12 cellular contexts compared by ENCODE assay signal in genomic region chr5:177412603-177413233, GRCh38. TPM values are rescaled to one million over a fixed set of nuclear protein-coding genes. Genes with fewer than 3 reads are reported as not detected.
DNase-seq lines count a peak whose midpoint lies in the region; ATAC-seq and TF ChIP-seq lines count a peak whose summit lies in the region.
"Had no signal": no experiment of that assay in that cellular context is flagged by ENCODE, and none has a peak within 500 bp of the region (broad histone marks: within the 10 kb centered on the region; RNA-seq: fewer than 3 reads in every experiment).

No MANE protein-coding gene starts in this region.

- H3K4me2 ChIP-seq in KMS-11 (peak overlapping the region; percentile 86), trophoblast cell (ENCODE audit: low read length) (no peak overlapping the region), GM23338 (no peak overlapping the region)

- no peaks in the 10 kb centered on the region for H3K4me1 Mint-ChIP-seq in GM23338

- no CpG with 5 or more reads among the region's 8 CpGs for WGBS in trophoblast cell (ENCODE audit: extremely low coverage, insufficient coverage, insufficient read length)

- peaks cover 7% of the 10 kb centered on the region; the same call in 1 of the 2 replicates for H3K9me2 ChIP-seq in GM23338 (ENCODE audit: insufficient read depth)

- no peaks in the 10 kb centered on the region for H3K79me1 ChIP-seq in trophoblast cell (ENCODE audit: low read length)

- H3K27me3 Mint-ChIP-seq in GM23338 (ENCODE audit: insufficient read depth, low read depth, poor library complexity) = peaks cover 18% of the 10 kb centered on the region

- no peaks in the 10 kb centered on the region for H4K20me1 ChIP-seq in KMS-11 (ENCODE audit: insufficient read depth)
- no peaks in the 10 kb centered on the region for H4K20me1 ChIP-seq in GM23338 (replicated peaks; ENCODE audit: insufficient read depth)

- no peak overlapping the region for H4K12ac ChIP-seq in trophoblast cell (ENCODE audit: low read depth, low read length)

- H3K4me3 ChIP-seq in KMS-11 (IDR thresholded peaks at IDR 0.05; ENCODE audit: insufficient read depth, low read depth, low read length) (no peak overlapping the region), trophoblast cell (ENCODE audit: low read depth, low read length) (no peak overlapping the region), GM23338 (no peak overlapping the region)

- no peaks in the 10 kb centered on the region for H3K27me3 ChIP-seq in KMS-11 (ENCODE audit: insufficient read depth, low read depth)
- no peaks in the 10 kb centered on the region for H3K27me3 ChIP-seq in trophoblast cell (ENCODE audit: insufficient read depth, low read length)
- 0 out of 2 replicates have a peak, but pooled peaks cover 12% of the 10 kb centered on the region for H3K27me3 ChIP-seq in GM23338 (ENCODE audit: insufficient read depth)

- no peaks in the 10 kb centered on the region for H3K9me3 Mint-ChIP-seq in GM23338

- H2AK5ac ChIP-seq in trophoblast cell (ENCODE audit: low read length) = no peak overlapping the region

- TF ChIP-seq CTCF in KMS-11 (conservative IDR thresholded peaks at IDR 0.05; ENCODE audit: low read depth, low read length) (no peak), GM23338 (conservative IDR thresholded peaks at IDR 0.05; ENCODE audit: low read depth in 2 of 2) (no peak)

- H3K36me3 ChIP-seq in KMS-11 (ENCODE audit: insufficient read depth) (no peaks in the 10 kb centered on the region), trophoblast cell (ENCODE audit: control insufficient read depth in 1 of 2, insufficient read depth in 2 of 2, low read length in 2 of 2) (no peaks in the 10 kb centered on the region), GM23338 (ENCODE audit: insufficient read depth) (no peaks in the 10 kb centered on the region)

- H3K4me3 Mint-ChIP-seq in GM23338 = no peak overlapping the region

- H3K4me1 ChIP-seq in KMS-11 (ENCODE audit: low read depth, poor library complexity, severe bottlenecking) (peaks cover 36% of the 10 kb centered on the region), trophoblast cell (ENCODE audit: control insufficient read depth in 1 of 2, insufficient read depth in 2 of 2, low read length in 2 of 2) (no peaks in the 10 kb centered on the region), GM23338 (ENCODE audit: insufficient read depth) (no peaks in the 10 kb centered on the region)

- no peak overlapping the region for H4K91ac ChIP-seq in trophoblast cell (ENCODE audit: low read depth, low read length)

- no peak overlapping the region for H2BK120ac ChIP-seq in trophoblast cell (ENCODE audit: insufficient read depth, low read length, poor library complexity)

- H3K36me3 Mint-ChIP-seq in GM23338 (ENCODE audit: low read depth) = no peaks in the 10 kb centered on the region

- no peak overlapping the region for H3K18ac ChIP-seq in trophoblast cell (ENCODE audit: low read length)

- H3K4ac ChIP-seq in trophoblast cell (ENCODE audit: low read depth, low read length) = no peak overlapping the region

- no peak overlapping the region for H2BK12ac ChIP-seq in trophoblast cell (ENCODE audit: low read length)

- no peak overlapping the region for H4K8ac ChIP-seq in trophoblast cell (ENCODE audit: low read depth, low read length)

- ATAC-seq in GM21717 (IDR thresholded peaks at IDR 0.05; ENCODE audit: unreplicated experiment) (peak; percentile 67), GM23338 (no peak)
- ATAC-seq: esophagus mucosa had no signal

- H3K9ac ChIP-seq in KMS-11 = peak overlapping the region; percentile 67
- no peak overlapping the region for H3K9ac ChIP-seq in trophoblast cell (ENCODE audit: low read length)

- no peaks in the 10 kb centered on the region for H3K79me2 ChIP-seq in KMS-11 (ENCODE audit: insufficient read depth, low read depth)
- no peaks in the 10 kb centered on the region for H3K79me2 ChIP-seq in trophoblast cell (ENCODE audit: control insufficient read depth, insufficient read depth, low read length, poor library complexity)
- no peaks in the 10 kb centered on the region for H3K79me2 ChIP-seq in GM23338 (replicated peaks; ENCODE audit: insufficient read depth)

- H2BK5ac ChIP-seq in trophoblast cell (ENCODE audit: low read depth, low read length, poor library complexity) = no peak overlapping the region

- H3K27ac Mint-ChIP-seq in GM23338 = no peak overlapping the region

- no peak overlapping the region for H3K14ac ChIP-seq in trophoblast cell (ENCODE audit: low read length)

- DNase-seq in activated CD4-positive, alpha-beta T cell treated with anti-CD3 and anti-CD28 coated beads for 48 hours = peak; percentile 40
- DNase-seq in activated CD4-positive, alpha-beta T cell treated with anti-CD3 and anti-CD28 coated beads for 1 hour = no peak
- no peak for DNase-seq in trophoblast cell
- DNase-seq in EL = no peak
- no peak for DNase-seq in NCI-H2107 treated with DMSO at 0.1 percent for 48 hours (lab: John Stamatoyannopoulos, UW; ENCODE audit: unreplicated experiment)
- DNase-seq in GM23338 (ENCODE audit: low spot score) = no peak
- DNase-seq: NCI-H1694 treated with DMSO at 0.1 percent for 48 hours had no signal

- H3K27ac ChIP-seq in KMS-11 (peak overlapping the region; percentile 95), trophoblast cell (ENCODE audit: low read depth, low read length) (no peak overlapping the region), GM23338 (ENCODE audit: low read depth) (no peak overlapping the region)

- peak overlapping the region; percentile 25; the same call in 1 of the 2 replicates for H2AFZ ChIP-seq in KMS-11 (ENCODE audit: low read depth)
- no peak overlapping the region for H2AFZ ChIP-seq in trophoblast cell (ENCODE audit: insufficient read depth, low read length, poor library complexity)
- H2AFZ ChIP-seq in GM23338 = no peak overlapping the region

- peak overlapping the region; percentile 68 for H3K23ac ChIP-seq in trophoblast cell (ENCODE audit: low read length)

- H3K9me3 ChIP-seq in trophoblast cell (ENCODE audit: insufficient read depth, low read depth, low read length) = peaks cover 1% of the 10 kb centered on the region

- no peaks in the 10 kb centered on the region for H3F3A ChIP-seq in GM23338 (replicated peaks; ENCODE audit: low read depth)

TF ChIP-seq in GM23338, 12 proteins besides CTCF, POLR2A, EP300 and RAD21 (continues in another document):
- TF ChIP-seq, protein P1, sequence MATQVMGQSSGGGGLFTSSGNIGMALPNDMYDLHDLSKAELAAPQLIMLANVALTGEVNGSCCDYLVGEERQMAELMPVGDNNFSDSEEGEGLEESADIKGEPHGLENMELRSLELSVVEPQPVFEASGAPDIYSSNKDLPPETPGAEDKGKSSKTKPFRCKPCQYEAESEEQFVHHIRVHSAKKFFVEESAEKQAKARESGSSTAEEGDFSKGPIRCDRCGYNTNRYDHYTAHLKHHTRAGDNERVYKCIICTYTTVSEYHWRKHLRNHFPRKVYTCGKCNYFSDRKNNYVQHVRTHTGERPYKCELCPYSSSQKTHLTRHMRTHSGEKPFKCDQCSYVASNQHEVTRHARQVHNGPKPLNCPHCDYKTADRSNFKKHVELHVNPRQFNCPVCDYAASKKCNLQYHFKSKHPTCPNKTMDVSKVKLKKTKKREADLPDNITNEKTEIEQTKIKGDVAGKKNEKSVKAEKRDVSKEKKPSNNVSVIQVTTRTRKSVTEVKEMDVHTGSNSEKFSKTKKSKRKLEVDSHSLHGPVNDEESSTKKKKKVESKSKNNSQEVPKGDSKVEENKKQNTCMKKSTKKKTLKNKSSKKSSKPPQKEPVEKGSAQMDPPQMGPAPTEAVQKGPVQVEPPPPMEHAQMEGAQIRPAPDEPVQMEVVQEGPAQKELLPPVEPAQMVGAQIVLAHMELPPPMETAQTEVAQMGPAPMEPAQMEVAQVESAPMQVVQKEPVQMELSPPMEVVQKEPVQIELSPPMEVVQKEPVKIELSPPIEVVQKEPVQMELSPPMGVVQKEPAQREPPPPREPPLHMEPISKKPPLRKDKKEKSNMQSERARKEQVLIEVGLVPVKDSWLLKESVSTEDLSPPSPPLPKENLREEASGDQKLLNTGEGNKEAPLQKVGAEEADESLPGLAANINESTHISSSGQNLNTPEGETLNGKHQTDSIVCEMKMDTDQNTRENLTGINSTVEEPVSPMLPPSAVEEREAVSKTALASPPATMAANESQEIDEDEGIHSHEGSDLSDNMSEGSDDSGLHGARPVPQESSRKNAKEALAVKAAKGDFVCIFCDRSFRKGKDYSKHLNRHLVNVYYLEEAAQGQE (IDR thresholded peaks at IDR 0.05; ENCODE audit: unreplicated experiment) = no peak
- TF ChIP-seq ZNF331 (CRISPR knock-in tag; IDR thresholded peaks at IDR 0.05; ENCODE audit: low read depth) = no peak
- no peak for TF ChIP-seq EZH2phosphoT487 (IDR thresholded peaks at IDR 0.05; ENCODE audit: unreplicated experiment)
- TF ChIP-seq, protein P2, sequence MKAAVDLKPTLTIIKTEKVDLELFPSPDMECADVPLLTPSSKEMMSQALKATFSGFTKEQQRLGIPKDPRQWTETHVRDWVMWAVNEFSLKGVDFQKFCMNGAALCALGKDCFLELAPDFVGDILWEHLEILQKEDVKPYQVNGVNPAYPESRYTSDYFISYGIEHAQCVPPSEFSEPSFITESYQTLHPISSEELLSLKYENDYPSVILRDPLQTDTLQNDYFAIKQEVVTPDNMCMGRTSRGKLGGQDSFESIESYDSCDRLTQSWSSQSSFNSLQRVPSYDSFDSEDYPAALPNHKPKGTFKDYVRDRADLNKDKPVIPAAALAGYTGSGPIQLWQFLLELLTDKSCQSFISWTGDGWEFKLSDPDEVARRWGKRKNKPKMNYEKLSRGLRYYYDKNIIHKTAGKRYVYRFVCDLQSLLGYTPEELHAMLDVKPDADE (IDR thresholded peaks at IDR 0.05) = no peak
- TF ChIP-seq JUNB (IDR thresholded peaks at IDR 0.05; ENCODE audit: unreplicated experiment) = no peak
- no peak for TF ChIP-seq POLR2AphosphoS5 (IDR thresholded peaks at IDR 0.05; ENCODE audit: low read depth)
- TF ChIP-seq NANOG (IDR thresholded peaks at IDR 0.05; ENCODE audit: borderline replicate concordance) = no peak
- TF ChIP-seq STAT1 (IDR thresholded peaks at IDR 0.05; ENCODE audit: unreplicated experiment) = no peak

RNA-seq across cellular contexts. Expression of gene F12, which starts 3.4 kb away (rescaled TPM):
- polyA plus RNA-seq in trophoblast cell (2013) = 0.47 and 0.49 TPM in 2 replicates
- total RNA-seq in GM23338 (2014; rRNA removed; shearing (Covaris generic)) = 2.6 and 2.9 TPM in 2 replicates
- 8.0 and 8.1 TPM in 2 replicates for polyA plus RNA-seq in GM23338 (2016; fragmentation: Nextera tagmentation; extraction: Ambion mirVana)
- total RNA-seq: A673 had no signal

RNA-seq across cellular contexts. Expression of gene PFN3, which starts 12.3 kb away (rescaled TPM):
- polyA plus RNA-seq in trophoblast cell (2013) = not detected in 2 replicates
- total RNA-seq in GM23338 (2014; rRNA removed; shearing (Covaris generic)) = 1.9 TPM in 1 of 2 replicates, not detected in the other
- 2.0 and 3.1 TPM in 2 replicates for polyA plus RNA-seq in GM23338 (2016; fragmentation: Nextera tagmentation; extraction: Ambion mirVana)
- total RNA-seq: A673, esophagus mucosa, mononuclear cell had no signal

RNA-seq across cellular contexts. Expression of gene GRK6, which starts 13.8 kb away (rescaled TPM):
- polyA plus RNA-seq in trophoblast cell (2013) = 15.2 and 16.0 TPM in 2 replicates
- 37.2 and 56.8 TPM in 2 replicates for total RNA-seq in GM23338 (2014; rRNA removed; shearing (Covaris generic))
- polyA plus RNA-seq in GM23338 (2016; fragmentation: Nextera tagmentation; extraction: Ambion mirVana) = 13.0 and 18.7 TPM in 2 replicates

RNA-seq across cellular contexts. Expression of gene SLC34A1, which starts 28.5 kb away (rescaled TPM):
- polyA plus RNA-seq in trophoblast cell (2013) = not detected in 2 replicates
- 0.31 TPM in 1 of 2 replicates, not detected in the other for total RNA-seq in GM23338 (2014; rRNA removed; shearing (Covaris generic))
- not detected in 2 replicates for polyA plus RNA-seq in GM23338 (2016; fragmentation: Nextera tagmentation; extraction: Ambion mirVana)
- total RNA-seq: A673 had no signal

RNA-seq across cellular contexts. Expression of gene PRR7, which starts 33.9 kb away (rescaled TPM):
- 1.7 and 1.9 TPM in 2 replicates for polyA plus RNA-seq in trophoblast cell (2013)
- total RNA-seq in GM23338 (2014; rRNA removed; shearing (Covaris generic)) = 6.4 and 9.7 TPM in 2 replicates
- 7.6 and 7.7 TPM in 2 replicates for polyA plus RNA-seq in GM23338 (2016; fragmentation: Nextera tagmentation; extraction: Ambion mirVana)
